Comparison of ENCODE assay signal across 24 cellular contexts in the genomic region with DNA sequence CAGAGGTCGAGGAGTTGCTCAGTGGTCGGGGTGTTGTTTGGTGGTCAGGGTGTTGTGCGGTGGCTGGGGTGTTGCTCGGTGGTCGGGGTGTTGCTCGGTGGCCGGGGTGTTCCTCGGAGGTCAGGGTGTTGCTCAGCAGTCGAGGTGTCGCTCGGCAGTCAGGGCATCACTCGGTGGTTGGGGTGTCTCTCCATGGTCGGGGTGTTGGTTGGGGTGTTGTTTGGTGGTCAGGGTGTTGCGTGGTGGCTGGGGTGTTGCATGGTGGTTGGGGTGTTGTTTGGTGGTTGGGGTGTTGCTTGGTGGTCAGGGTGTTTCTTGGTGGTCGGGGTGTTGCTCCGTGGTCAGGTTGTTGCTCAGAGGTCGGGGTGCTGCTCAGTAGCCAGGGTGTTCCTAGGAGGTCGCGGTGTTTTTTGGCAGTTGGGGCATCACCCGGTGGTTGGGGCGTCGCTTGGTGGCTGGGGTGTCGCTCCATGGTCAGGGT. TPM values are rescaled to one million over a fixed set of nuclear protein-coding genes. Genes with fewer than 3 reads are reported as not detected.
A peak's percentile ranks its signal among the peaks of the same experiment; 100 is the strongest.
DNase-seq lines count a peak whose midpoint lies in the region; ATAC-seq, FAIRE-seq and TF ChIP-seq lines count a peak whose summit lies in the region.
"Had no signal": no experiment of that assay in that cellular context is flagged by ENCODE, and none has a peak within 500 bp of the region (broad histone marks: within the 10 kb centered on the region; RNA-seq: fewer than 3 reads in every experiment).

No MANE protein-coding gene starts in this region.

- CTCF ChIA-PET in GM10248 (lab: Yijun Ruan, JAX), result no interaction called here
- CTCF ChIA-PET in HepG2 (lab: Yijun Ruan, JAX; ENCODE audit: low intra/inter-chr PET ratio, low total read pairs), result no interaction called here

- H2AFZ ChIP-seq in HepG2 (ENCODE audit: low read length), result no peak overlapping the region

- TF ChIP-seq CTCF in GM10248 (IDR thresholded peaks at IDR 0.05; ENCODE audit: control extremely low read depth, extremely low read depth, low read depth, missing control alignments), result peak; percentile 0
- no peak for TF ChIP-seq CTCF in neural crest cell (conservative IDR thresholded peaks at IDR 0.05)
- no peak for TF ChIP-seq CTCF in HepG2 (CRISPR knock-in tag; IDR thresholded peaks at IDR 0.05)

- H3K27me3 ChIP-seq in BLaER1, result no peaks in the 10 kb centered on the region
- H3K27me3 ChIP-seq in HepG2 (ENCODE audit: control insufficient read depth in 1 of 2, insufficient read depth in 2 of 2, low read length in 2 of 2), result peaks cover under 1 to 2% of the 10 kb centered on the region in 2 experiments; a peak in 3 of 5 replicates

- H3K4me1 ChIP-seq in BLaER1 (peaks cover 69% of the 10 kb centered on the region), HepG2 (ENCODE audit: insufficient read depth, low read length) (peaks cover 33% of the 10 kb centered on the region)
- H3K4me1 ChIP-seq: tibial artery had no signal

- H3K9ac ChIP-seq in BLaER1 (peak overlapping the region; percentile 81; the same call in 1 of the 2 replicates), HepG2 (ENCODE audit: insufficient read depth, low read depth, low read length) (no peak overlapping the region)

- DNase-seq in GM10248 (ENCODE audit: extremely low spot score), result no peak
- no peak for DNase-seq in activated naive CD8-positive, alpha-beta T cell treated with anti-CD3 and anti-CD28 coated beads for 36 hours
- DNase-seq in neural crest cell (ENCODE audit: low read depth, low spot score), result no peak
- no peak for DNase-seq in NCI-H345 treated with DMSO at 0.1 percent for 48 hours (lab: John Stamatoyannopoulos, UW; ENCODE audit: unreplicated experiment)
- DNase-seq in HepG2 (ENCODE audit: low spot score), result no peak
- no peak for DNase-seq in GM19240 (ENCODE audit: insufficient read length, low spot score)
- DNase-seq: activated CD4-positive, CD25-positive, alpha-beta regulatory T cell treated with anti-CD3 and anti-CD28 coated beads, Interleukin-2, amount 50 U/mL, for 72 hours; activated naive CD4-positive, alpha-beta T cell treated with anti-CD3 and anti-CD28 coated beads, Interleukin-2, amount 50 U/mL, for 16 hours; cerebellar nuclear complex; hippocampal formation; NCI-H1048; NCI-H1930; NCI-H345; OCI-M1; SHP77; stimulated activated naive CD4-positive, alpha-beta T cell; SW 1271; tibial artery had no signal

- H3K36me3 Mint-ChIP-seq in activated naive CD8-positive, alpha-beta T cell treated with anti-CD3 and anti-CD28 coated beads for 36 hours, result peaks cover 10% of the 10 kb centered on the region
- no peaks in the 10 kb centered on the region for H3K36me3 Mint-ChIP-seq in neural crest cell (ENCODE audit: low read depth)
- H3K36me3 Mint-ChIP-seq: CD4-positive, alpha-beta memory T cell had no signal

- H3K27ac ChIP-seq in BLaER1, result peak overlapping the region; percentile 96
- no peak overlapping the region for H3K27ac ChIP-seq in HepG2 (ENCODE audit: extremely low read length, insufficient read depth, low read length)
- H3K27ac ChIP-seq: tibial artery had no signal

- peak overlapping the region; percentile 74 for H3K27ac Mint-ChIP-seq in activated naive CD8-positive, alpha-beta T cell treated with anti-CD3 and anti-CD28 coated beads for 36 hours
- peak overlapping the region; percentile 83 for H3K27ac Mint-ChIP-seq in neural crest cell (ENCODE audit: unreplicated experiment)

- TF ChIP-seq RAD21 in HepG2 (CRISPR knock-in tag; IDR thresholded peaks at IDR 0.05), result no peak

- H4K20me1 ChIP-seq in BLaER1, result no peaks in the 10 kb centered on the region
- no peaks in the 10 kb centered on the region for H4K20me1 ChIP-seq in HepG2 (ENCODE audit: insufficient read depth, low read length)

- no peak for TF ChIP-seq POLR2A in HepG2 (IDR thresholded peaks at IDR 0.05; ENCODE audit: insufficient read depth in 1 of 2, low read depth in 2 of 2, low read length in 2 of 2)

- peak overlapping the region; percentile 98 for H3K4me2 ChIP-seq in BLaER1
- no peak overlapping the region for H3K4me2 ChIP-seq in HepG2 (ENCODE audit: low read depth, low read length)

- H3K9me3 Mint-ChIP-seq in activated naive CD8-positive, alpha-beta T cell treated with anti-CD3 and anti-CD28 coated beads for 36 hours, result peaks cover 17% of the 10 kb centered on the region
- H3K9me3 Mint-ChIP-seq in neural crest cell, result peaks cover 14% of the 10 kb centered on the region

- no TSS peak for BruUV-seq in HepG2 (replicated peaks; lab: Mats Ljungman, UMichigan)

- H3K9me3 ChIP-seq in BLaER1, result peaks cover 25% of the 10 kb centered on the region
- H3K9me3 ChIP-seq in HepG2 (ENCODE audit: low read length), result peaks cover 16% of the 10 kb centered on the region

- TF ChIP-seq EP300 in HepG2 (IDR thresholded peaks at IDR 0.05; ENCODE audit: low read depth in 2 of 2, low read length in 2 of 2), result no peak
- TF ChIP-seq EP300 in HepG2 (CRISPR knock-in tag; IDR thresholded peaks at IDR 0.05; ENCODE audit: borderline replicate concordance), result no peak

- peak overlapping the region; percentile 32 for H3K4me3 Mint-ChIP-seq in activated naive CD8-positive, alpha-beta T cell treated with anti-CD3 and anti-CD28 coated beads for 36 hours
- no peak overlapping the region for H3K4me3 Mint-ChIP-seq in neural crest cell

- intact Hi-C loops in HepG2 (cut with micrococcal nuclease; ENCODE audit: unreplicated experiment), result no loop called here

- in situ Hi-C loops in HepG2 (cut with HindIII; ENCODE audit: extremely low pct_ligation_motif_present, low pct_unique_long_range_greater_than_20kb), result no loop called here

- H3K4me1 Mint-ChIP-seq in activated naive CD8-positive, alpha-beta T cell treated with anti-CD3 and anti-CD28 coated beads for 36 hours, result no peaks in the 10 kb centered on the region
- H3K4me1 Mint-ChIP-seq in neural crest cell, result peaks cover 6% of the 10 kb centered on the region

- no peaks in the 10 kb centered on the region for H3K79me2 ChIP-seq in HepG2 (ENCODE audit: insufficient read depth, low read length)

- POLR2A ChIA-PET in GM10248 (lab: Yijun Ruan, JAX), result no interaction called here
- POLR2A ChIA-PET in HepG2 (lab: Yijun Ruan, JAX), result no interaction called here

- ATAC-seq in GM18511 (IDR thresholded peaks at IDR 0.05; ENCODE audit: unreplicated experiment) (no peak), HepG2 (no peak)

- H3K27me3 Mint-ChIP-seq in activated naive CD8-positive, alpha-beta T cell treated with anti-CD3 and anti-CD28 coated beads for 36 hours, result peaks cover 5% of the 10 kb centered on the region
- no peaks in the 10 kb centered on the region for H3K27me3 Mint-ChIP-seq in neural crest cell (ENCODE audit: low read depth)
- H3K27me3 Mint-ChIP-seq: CD4-positive, alpha-beta memory T cell had no signal

- 81% methylated on average over 23 of the region's 23 CpGs for WGBS in HepG2 (ENCODE audit: low lambda C conversion rate)

- H3K36me3 ChIP-seq in BLaER1 (0 out of 2 replicates have a peak, but pooled peaks cover 11% of the 10 kb centered on the region), HepG2 (replicated peaks in 1 of 2; ENCODE audit: control insufficient read depth in 1 of 2, insufficient read depth in 2 of 2, low read length in 2 of 2) (no peaks in the 10 kb centered on the region)
- H3K36me3 ChIP-seq: tibial artery had no signal

- FAIRE-seq in HepG2 (lab: Jason Lieb, UNC), result no peak

- H3K4me3 ChIP-seq in BLaER1 (no peak overlapping the region), HepG2 (replicated peaks in 1 of 3; ENCODE audit: insufficient read depth in 1 of 3, low read depth in 2 of 3, low read length in 3 of 3) (no peak overlapping the region)
- H3K4me3 ChIP-seq: tibial artery had no signal

RNA-seq across cellular contexts. Expression of gene GPSM1, which starts 11.0 kb away (rescaled TPM):
- 10 to 100 TPM in 1 of 2 experiments, 1 to 10 TPM in 1; 9.1 to 11.0 TPM for total RNA-seq in activated naive CD8-positive, alpha-beta T cell treated with anti-CD3 and anti-CD28 coated beads for 36 hours
- 50.8 and 56.7 TPM in 2 replicates for total RNA-seq in neural crest cell
- total RNA-seq in HepG2 (2016; rRNA removed; fragmentation: Illumina TruSeq; extraction: Trizol), result 0.59 and 1.0 TPM in 2 replicates
- 0.26 and 0.30 TPM in 2 replicates for total RNA-seq in HepG2 (2016; cell fraction: cytosol; rRNA removed; fragmentation: Illumina TruSeq; extraction: Trizol; ENCODE audit: low read depth)
- total RNA-seq in HepG2 (2016; cell fraction: insoluble cytoplasmic fraction; rRNA removed; fragmentation: Illumina TruSeq; extraction: Trizol), result 0.55 and 1.1 TPM in 2 replicates
- total RNA-seq in HepG2 (2016; cell fraction: membrane; rRNA removed; fragmentation: Illumina TruSeq; extraction: Trizol), result 0.53 and 0.72 TPM in 2 replicates
- 0.72 and 0.81 TPM in 2 replicates for total RNA-seq in HepG2 (2016; cell fraction: nucleus; rRNA removed; fragmentation: Illumina TruSeq; extraction: Trizol)
- polyA plus RNA-seq in HepG2 (2011; rRNA removed), result 2.4 and 3.4 TPM in 2 replicates
- 1.6 and 2.7 TPM in 2 replicates for polyA plus RNA-seq in HepG2 (2011; cell fraction: cytosol; rRNA removed)
- 11.3 and 15.0 TPM in 2 replicates for polyA plus RNA-seq in HepG2 (2011; cell fraction: nucleus; rRNA removed)
- 1.2 and 1.6 TPM in 2 replicates for polyA plus RNA-seq in HepG2 (2012)
- 0.28 and 0.43 TPM in 2 replicates for polyA plus RNA-seq in HepG2 (2016; cell fraction: cytosol; fragmentation: Illumina TruSeq; extraction: Trizol; ENCODE audit: low read depth)
- polyA plus RNA-seq in HepG2 (2016; cell fraction: insoluble cytoplasmic fraction; fragmentation: Illumina TruSeq; extraction: Trizol; ENCODE audit: low read depth), result 0.72 and 1.2 TPM in 2 replicates
- polyA plus RNA-seq in HepG2 (2016; cell fraction: membrane; fragmentation: Illumina TruSeq; extraction: Trizol; ENCODE audit: low read depth), result 0.61 and 1.2 TPM in 2 replicates
- 3.5 and 3.8 TPM in 2 replicates for polyA plus RNA-seq in HepG2 (2016; cell fraction: nucleus; fragmentation: Illumina TruSeq; extraction: Trizol; ENCODE audit: insufficient read depth, low read depth)
- 2.9 and 5.8 TPM in 2 replicates for polyA minus RNA-seq in HepG2 (2011; rRNA and poly(A)+ RNA removed; ENCODE audit: low replicate concordance)
- polyA minus RNA-seq in HepG2 (2011; cell fraction: cytosol; rRNA and poly(A)+ RNA removed), result 1.4 and 1.6 TPM in 2 replicates
- polyA minus RNA-seq in HepG2 (2011; cell fraction: nucleus; rRNA and poly(A)+ RNA removed), result 1.7 TPM in 2 replicates

RNA-seq across cellular contexts. Expression of gene CCDC187, which starts 12.4 kb away (rescaled TPM):
- not detected for total RNA-seq in activated naive CD8-positive, alpha-beta T cell treated with anti-CD3 and anti-CD28 coated beads for 36 hours
- total RNA-seq in neural crest cell, result 0.07 TPM in 1 of 2 replicates, not detected in the other
- 0.13 TPM in 1 of 2 replicates, not detected in the other for total RNA-seq in HepG2 (2016; rRNA removed; fragmentation: Illumina TruSeq; extraction: Trizol)
- not detected in 2 replicates for total RNA-seq in HepG2 (2016; cell fraction: cytosol; rRNA removed; fragmentation: Illumina TruSeq; extraction: Trizol; ENCODE audit: low read depth)
- total RNA-seq in HepG2 (2016; cell fraction: insoluble cytoplasmic fraction; rRNA removed; fragmentation: Illumina TruSeq; extraction: Trizol), result 0.09 TPM in 1 of 2 replicates, not detected in the other
- total RNA-seq in HepG2 (2016; cell fraction: membrane; rRNA removed; fragmentation: Illumina TruSeq; extraction: Trizol), result 0.10 TPM in 1 of 2 replicates, not detected in the other
- total RNA-seq in HepG2 (2016; cell fraction: nucleus; rRNA removed; fragmentation: Illumina TruSeq; extraction: Trizol), result 0.16 and 0.28 TPM in 2 replicates
- polyA plus RNA-seq in HepG2 (2011; rRNA removed), result 0.03 and 0.09 TPM in 2 replicates
- polyA plus RNA-seq in HepG2 (2011; cell fraction: cytosol; rRNA removed), result 0.01 and 0.03 TPM in 2 replicates
- polyA plus RNA-seq in HepG2 (2011; cell fraction: nucleus; rRNA removed), result 0.45 and 0.48 TPM in 2 replicates
- 0.04 TPM in 1 of 2 replicates, not detected in the other for polyA plus RNA-seq in HepG2 (2012)
- polyA plus RNA-seq in HepG2 (2016; cell fraction: cytosol; fragmentation: Illumina TruSeq; extraction: Trizol; ENCODE audit: low read depth), result not detected in 2 replicates
- polyA plus RNA-seq in HepG2 (2016; cell fraction: insoluble cytoplasmic fraction; fragmentation: Illumina TruSeq; extraction: Trizol; ENCODE audit: low read depth), result not detected in 2 replicates
- 0.08 TPM in 1 of 2 replicates, not detected in the other for polyA plus RNA-seq in HepG2 (2016; cell fraction: membrane; fragmentation: Illumina TruSeq; extraction: Trizol; ENCODE audit: low read depth)
- 0.14 and 0.17 TPM in 2 replicates for polyA plus RNA-seq in HepG2 (2016; cell fraction: nucleus; fragmentation: Illumina TruSeq; extraction: Trizol; ENCODE audit: insufficient read depth, low read depth)
- 0.20 and 0.49 TPM in 2 replicates for polyA minus RNA-seq in HepG2 (2011; rRNA and poly(A)+ RNA removed; ENCODE audit: low replicate concordance)
- polyA minus RNA-seq in HepG2 (2011; cell fraction: cytosol; rRNA and poly(A)+ RNA removed), result not detected in 2 replicates
- 0.39 and 0.50 TPM in 2 replicates for polyA minus RNA-seq in HepG2 (2011; cell fraction: nucleus; rRNA and poly(A)+ RNA removed)
- total RNA-seq: CD4-positive, alpha-beta memory T cell; posterior vena cava had no signal
- polyA plus RNA-seq: CD4-positive, alpha-beta memory T cell; liver; neural cell had no signal

RNA-seq across cellular contexts. Expression of gene DNLZ, which starts 47.2 kb away (rescaled TPM):
- 10 to 100 TPM; 24.9 to 26.2 TPM for total RNA-seq in activated naive CD8-positive, alpha-beta T cell treated with anti-CD3 and anti-CD28 coated beads for 36 hours
- total RNA-seq in neural crest cell (21.3 and 21.7 TPM in 2 replicates), HepG2 (2016; rRNA removed; fragmentation: Illumina TruSeq; extraction: Trizol) (5.4 and 8.0 TPM in 2 replicates)
- total RNA-seq in HepG2 (2016; cell fraction: cytosol; rRNA removed; fragmentation: Illumina TruSeq; extraction: Trizol; ENCODE audit: low read depth), result 8.5 and 9.7 TPM in 2 replicates
- 5.7 and 10.6 TPM in 2 replicates for total RNA-seq in HepG2 (2016; cell fraction: insoluble cytoplasmic fraction; rRNA removed; fragmentation: Illumina TruSeq; extraction: Trizol)
- 8.2 and 10.5 TPM in 2 replicates for total RNA-seq in HepG2 (2016; cell fraction: membrane; rRNA removed; fragmentation: Illumina TruSeq; extraction: Trizol)
- total RNA-seq in HepG2 (2016; cell fraction: nucleus; rRNA removed; fragmentation: Illumina TruSeq; extraction: Trizol), result 2.7 and 3.8 TPM in 2 replicates
- 3.4 and 4.5 TPM in 2 replicates for polyA plus RNA-seq in HepG2 (2011; rRNA removed)
- polyA plus RNA-seq in HepG2 (2011; cell fraction: cytosol; rRNA removed), result 1.9 and 8.6 TPM in 2 replicates
- 4.9 and 10.5 TPM in 2 replicates for polyA plus RNA-seq in HepG2 (2011; cell fraction: nucleus; rRNA removed)
- 1.9 and 2.8 TPM in 2 replicates for polyA plus RNA-seq in HepG2 (2012)
- polyA plus RNA-seq in HepG2 (2016; cell fraction: cytosol; fragmentation: Illumina TruSeq; extraction: Trizol; ENCODE audit: low read depth), result 8.4 and 8.5 TPM in 2 replicates
- 4.0 and 5.1 TPM in 2 replicates for polyA plus RNA-seq in HepG2 (2016; cell fraction: insoluble cytoplasmic fraction; fragmentation: Illumina TruSeq; extraction: Trizol; ENCODE audit: low read depth)
- 6.4 and 6.8 TPM in 2 replicates for polyA plus RNA-seq in HepG2 (2016; cell fraction: membrane; fragmentation: Illumina TruSeq; extraction: Trizol; ENCODE audit: low read depth)
- polyA plus RNA-seq in HepG2 (2016; cell fraction: nucleus; fragmentation: Illumina TruSeq; extraction: Trizol; ENCODE audit: insufficient read depth, low read depth), result 5.5 and 7.2 TPM in 2 replicates
- 0.90 and 2.5 TPM in 2 replicates for polyA minus RNA-seq in HepG2 (2011; rRNA and poly(A)+ RNA removed; ENCODE audit: low replicate concordance)
- 1.3 TPM in 1 of 2 replicates, not detected in the other for polyA minus RNA-seq in HepG2 (2011; cell fraction: cytosol; rRNA and poly(A)+ RNA removed)
- 2.6 and 2.8 TPM in 2 replicates for polyA minus RNA-seq in HepG2 (2011; cell fraction: nucleus; rRNA and poly(A)+ RNA removed)

RNA-seq across cellular contexts. Expression of gene CARD9, which starts 57.2 kb away (rescaled TPM):
- 1 to 10 TPM; 1.5 to 1.8 TPM for total RNA-seq in activated naive CD8-positive, alpha-beta T cell treated with anti-CD3 and anti-CD28 coated beads for 36 hours
- total RNA-seq in neural crest cell, result 1.3 and 1.4 TPM in 2 replicates
- 3.6 and 7.4 TPM in 2 replicates for total RNA-seq in HepG2 (2016; rRNA removed; fragmentation: Illumina TruSeq; extraction: Trizol)
- 2.1 TPM in 2 replicates for total RNA-seq in HepG2 (2016; cell fraction: cytosol; rRNA removed; fragmentation: Illumina TruSeq; extraction: Trizol; ENCODE audit: low read depth)
- 3.4 and 7.7 TPM in 2 replicates for total RNA-seq in HepG2 (2016; cell fraction: insoluble cytoplasmic fraction; rRNA removed; fragmentation: Illumina TruSeq; extraction: Trizol)
- 1.7 and 2.5 TPM in 2 replicates for total RNA-seq in HepG2 (2016; cell fraction: membrane; rRNA removed; fragmentation: Illumina TruSeq; extraction: Trizol)
- total RNA-seq in HepG2 (2016; cell fraction: nucleus; rRNA removed; fragmentation: Illumina TruSeq; extraction: Trizol), result 7.9 and 8.9 TPM in 2 replicates
- polyA plus RNA-seq in HepG2 (2011; rRNA removed), result 3.3 and 7.2 TPM in 2 replicates
- polyA plus RNA-seq in HepG2 (2011; cell fraction: cytosol; rRNA removed), result 1.3 and 2.2 TPM in 2 replicates
- 51.0 and 60.5 TPM in 2 replicates for polyA plus RNA-seq in HepG2 (2011; cell fraction: nucleus; rRNA removed)
- 2.6 and 4.5 TPM in 2 replicates for polyA plus RNA-seq in HepG2 (2012)
- polyA plus RNA-seq in HepG2 (2016; cell fraction: cytosol; fragmentation: Illumina TruSeq; extraction: Trizol; ENCODE audit: low read depth), result 0.79 and 1.0 TPM in 2 replicates
- polyA plus RNA-seq in HepG2 (2016; cell fraction: insoluble cytoplasmic fraction; fragmentation: Illumina TruSeq; extraction: Trizol; ENCODE audit: low read depth), result 2.6 and 5.2 TPM in 2 replicates
- 0.66 and 0.74 TPM in 2 replicates for polyA plus RNA-seq in HepG2 (2016; cell fraction: membrane; fragmentation: Illumina TruSeq; extraction: Trizol; ENCODE audit: low read depth)
- polyA plus RNA-seq in HepG2 (2016; cell fraction: nucleus; fragmentation: Illumina TruSeq; extraction: Trizol; ENCODE audit: insufficient read depth, low read depth), result 23.4 and 24.3 TPM in 2 replicates
- polyA minus RNA-seq in HepG2 (2011; rRNA and poly(A)+ RNA removed; ENCODE audit: low replicate concordance), result 2.0 and 6.6 TPM in 2 replicates
- polyA minus RNA-seq in HepG2 (2011; cell fraction: cytosol; rRNA and poly(A)+ RNA removed), result 0.62 and 0.99 TPM in 2 replicates
- 8.3 and 8.4 TPM in 2 replicates for polyA minus RNA-seq in HepG2 (2011; cell fraction: nucleus; rRNA and poly(A)+ RNA removed)
